1 cellular context compared by ENCODE assay signal in the genomic region with DNA sequence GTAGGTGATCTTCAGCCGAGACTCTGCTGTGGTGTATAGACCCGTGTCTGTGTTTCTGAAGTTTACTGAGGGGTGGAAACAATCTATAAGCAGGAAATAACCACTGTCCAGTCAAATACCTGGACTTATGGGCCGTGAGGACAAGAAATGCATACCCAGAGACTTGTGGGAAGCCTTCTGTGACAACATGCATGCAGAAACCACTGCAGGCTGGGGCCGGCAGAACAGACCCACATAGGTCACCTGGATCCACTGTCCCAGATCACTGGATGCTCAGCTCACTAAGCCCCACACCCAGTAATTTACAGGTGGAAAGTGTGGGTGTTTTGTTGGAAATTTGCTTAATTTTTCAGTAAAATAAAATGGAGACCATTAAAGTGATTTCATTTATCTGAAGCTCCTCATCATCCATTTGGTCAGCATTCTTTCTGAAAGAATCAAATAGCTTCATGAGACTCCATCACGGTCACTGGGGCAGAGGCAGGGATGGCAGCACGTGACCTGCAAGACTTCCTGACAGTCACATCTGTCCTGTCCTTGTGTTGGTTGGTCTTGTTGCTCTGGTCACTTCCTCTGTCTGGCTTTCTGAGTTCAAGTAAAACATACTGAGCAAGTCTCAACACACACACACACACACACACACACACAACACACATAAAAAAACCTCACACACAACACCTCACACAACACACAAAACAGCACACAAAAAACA.
TF ChIP-seq lines count a peak whose summit lies in the region.

No MANE protein-coding gene starts in this region.

TF ChIP-seq in A549, 52 proteins besides CTCF, POLR2A, EP300 and RAD21 (continued from another document):
- TF ChIP-seq, protein P1, sequence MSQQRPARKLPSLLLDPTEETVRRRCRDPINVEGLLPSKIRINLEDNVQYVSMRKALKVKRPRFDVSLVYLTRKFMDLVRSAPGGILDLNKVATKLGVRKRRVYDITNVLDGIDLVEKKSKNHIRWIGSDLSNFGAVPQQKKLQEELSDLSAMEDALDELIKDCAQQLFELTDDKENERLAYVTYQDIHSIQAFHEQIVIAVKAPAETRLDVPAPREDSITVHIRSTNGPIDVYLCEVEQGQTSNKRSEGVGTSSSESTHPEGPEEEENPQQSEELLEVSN (IDR thresholded peaks at IDR 0.05; ENCODE audit: borderline replicate concordance, low read depth), result no peak
- TF ChIP-seq FOSL2 (IDR thresholded peaks at IDR 0.05) (no peak), FOSL2 (CRISPR knock-in tag; IDR thresholded peaks at IDR 0.05) (no peak), KDM5A (IDR thresholded peaks at IDR 0.05) (no peak), BHLHE40 (IDR thresholded peaks at IDR 0.05; ENCODE audit: low read depth, low read length) (no peak), CHD2 (IDR thresholded peaks at IDR 0.05; ENCODE audit: low read length, partially characterized antibody) (no peak), CBX2 (IDR thresholded peaks at IDR 0.05; ENCODE audit: borderline replicate concordance, low read depth) (no peak)
- TF ChIP-seq, protein P2, sequence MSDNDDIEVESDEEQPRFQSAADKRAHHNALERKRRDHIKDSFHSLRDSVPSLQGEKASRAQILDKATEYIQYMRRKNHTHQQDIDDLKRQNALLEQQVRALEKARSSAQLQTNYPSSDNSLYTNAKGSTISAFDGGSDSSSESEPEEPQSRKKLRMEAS (IDR thresholded peaks at IDR 0.05), result no peak
